ENCODE assay signal across 16 cellular contexts in genomic region chr6:16109659-16110300, GRCh38. TPM values are rescaled to one million over a fixed set of nuclear protein-coding genes. Genes with fewer than 3 reads are reported as not detected.
DNase-seq lines count a peak whose midpoint lies in the region; ATAC-seq, FAIRE-seq and TF ChIP-seq lines count a peak whose summit lies in the region.
"Had no signal": no experiment of that assay in that cellular context is flagged by ENCODE, and none has a peak within 500 bp of the region (broad histone marks: within the 10 kb centered on the region; RNA-seq: fewer than 3 reads in every experiment).

No MANE protein-coding gene starts in this region.

- intact Hi-C loops in body of pancreas (cut with DNase I) (no loop called here), upper lobe of right lung (cut with DNase I) (no loop called here), kidney (cut with DNase I) (no loop called here)

- H3K27me3 Mint-ChIP-seq in nephron progenitor cell (ENCODE audit: low read depth, poor library complexity) (no peaks in the 10 kb centered on the region), immature natural killer cell (ENCODE audit: low read depth in 3 of 3) (peaks cover 0 to 12% (median 3%) of the 10 kb centered on the region in 3 donors)

- no peaks in the 10 kb centered on the region for H3K36me3 Mint-ChIP-seq in nephron progenitor cell (ENCODE audit: low read depth)
- no peaks in the 10 kb centered on the region for H3K36me3 Mint-ChIP-seq in immature natural killer cell

- peak overlapping the region; percentile 68 for H3K27ac Mint-ChIP-seq in nephron progenitor cell
- no peak overlapping the region for H3K27ac Mint-ChIP-seq in immature natural killer cell
- H3K27ac Mint-ChIP-seq: T-helper 1 cell treated with Interleukin-12 subunit alpha and Interleukin-12 subunit beta and Interleukin-4 antibody, amounts not matched to agents 30 μg/mL and 1 μg/mL, for 36 hours had no signal

- H3K4me1 ChIP-seq in body of pancreas (peaks cover 16% of the 10 kb centered on the region), upper lobe of right lung (peaks cover 14% of the 10 kb centered on the region), kidney (ENCODE audit: control insufficient read depth in 1 of 2, insufficient read depth in 1 of 2, low read depth in 1 of 2, low read length in 2 of 2) (peaks cover 8 to 11% of the 10 kb centered on the region in 2 donors)

- H3K27me3 ChIP-seq in body of pancreas (no peaks in the 10 kb centered on the region), upper lobe of right lung (no peaks in the 10 kb centered on the region)

- no peak for FAIRE-seq in kidney (lab: Jason Lieb, UNC)
- FAIRE-seq: astrocyte, HTR-8/SVneo, islet of Langerhans had no signal

- H3K4me1 Mint-ChIP-seq in nephron progenitor cell (peaks cover 53% of the 10 kb centered on the region), immature natural killer cell (no peaks in the 10 kb centered on the region)

- DNase-seq in NOMO-1 (lab: John Stamatoyannopoulos, UW; ENCODE audit: unreplicated experiment in 2 of 2) = peak; percentile 27 to 52
- no peak for DNase-seq in NOMO-1 treated with dmso at 0.1 percent for 144 hours (lab: John Stamatoyannopoulos, UW; ENCODE audit: unreplicated experiment)
- DNase-seq in body of pancreas = peak in 2 of 4 donors; percentile 19 to 21
- no peak for DNase-seq in nephron progenitor cell
- no peak for DNase-seq in upper lobe of right lung
- no peak for DNase-seq in immature natural killer cell
- no peak for DNase-seq in COLO668 (lab: John Stamatoyannopoulos, UW; ENCODE audit: unreplicated experiment)
- DNase-seq in kidney = no peak
- DNase-seq: 8988T, NCI-H187 treated with DMSO at 0.1 percent for 48 hours, NCI-H524 treated with DMSO at 0.1 percent for 48 hours had no signal

- H3K9ac ChIP-seq in kidney (ENCODE audit: low read length in 2 of 2) = no peak overlapping the region

- H3K9me3 Mint-ChIP-seq in nephron progenitor cell (no peaks in the 10 kb centered on the region), immature natural killer cell (no peaks in the 10 kb centered on the region)
- H3K9me3 Mint-ChIP-seq: T-helper 1 cell treated with Interleukin-12 subunit alpha and Interleukin-12 subunit beta and Interleukin-4 antibody, amounts not matched to agents 30 μg/mL and 1 μg/mL, for 36 hours had no signal

- no peak overlapping the region for H3K4me3 ChIP-seq in body of pancreas
- no peak overlapping the region for H3K4me3 ChIP-seq in upper lobe of right lung
- no peak overlapping the region for H3K4me3 ChIP-seq in kidney (ENCODE audit: low read length in 2 of 2)

- H3K27ac ChIP-seq in body of pancreas (peak overlapping the region in 2 of 4 donors; percentile 48 to 51), upper lobe of right lung (peak overlapping the region; percentile 61), kidney (ENCODE audit: low read depth in 2 of 2, low read length in 2 of 2) (peak overlapping the region in 1 of 2 donors; percentile 38)

- H3K4me3 Mint-ChIP-seq in nephron progenitor cell (no peak overlapping the region), immature natural killer cell (no peak overlapping the region)
- H3K4me3 Mint-ChIP-seq: T-helper 1 cell treated with Interleukin-12 subunit alpha and Interleukin-12 subunit beta and Interleukin-4 antibody, amounts not matched to agents 30 μg/mL and 1 μg/mL, for 36 hours had no signal

- TF ChIP-seq CTCF in body of pancreas (IDR thresholded peaks at IDR 0.05) (no peak), nephron progenitor cell (IDR thresholded peaks at IDR 0.05) (no peak), upper lobe of right lung (IDR thresholded peaks at IDR 0.05) (no peak), kidney (IDR thresholded peaks at IDR 0.05; ENCODE audit: borderline replicate concordance, extremely low read depth, insufficient read depth) (no peak)

- TF ChIP-seq POLR2A in body of pancreas (IDR thresholded peaks at IDR 0.05) = no peak

- 45 to 68% methylated on average over 4 of the region's 4 CpGs for WGBS in body of pancreas, 2 donors

- H3K9me3 ChIP-seq in body of pancreas (no peaks in the 10 kb centered on the region), upper lobe of right lung (no peaks in the 10 kb centered on the region), kidney (ENCODE audit: control insufficient read depth in 1 of 2, low read length in 2 of 2) (no peaks in the 10 kb centered on the region)

- ATAC-seq in body of pancreas (peak; percentile 12), upper lobe of right lung (peak; percentile 26)
- ATAC-seq: HCT116 had no signal

- H3K36me3 ChIP-seq in body of pancreas (replicated peaks in 1 of 2; ENCODE audit: insufficient read depth in 1 of 2, low read depth in 2 of 2) (no peaks in the 10 kb centered on the region), upper lobe of right lung (no peaks in the 10 kb centered on the region), kidney (ENCODE audit: control insufficient read depth in 1 of 2, insufficient read depth in 2 of 2, low read length in 2 of 2) (no peaks in the 10 kb centered on the region)

RNA-seq across cellular contexts. Expression of gene MYLIP, which starts 19.1 kb away (rescaled TPM):
- total RNA-seq in body of pancreas (10 to 100 TPM; 13.2 to 28.7 TPM), upper lobe of right lung (39.5 TPM), kidney (52.8 TPM)
- polyA plus RNA-seq in immature natural killer cell (100 to 1,000 TPM in 1 of 3 donors, 10 to 100 TPM in 2; 72.0 to 142 (median 99.0) TPM), kidney (ENCODE audit: insufficient read depth, low read depth, low replicate concordance) (27.1 TPM)

Comparison
In these comparisons a context has a peak if more than half of its experiments do, and no peak if none do; other contexts are left out.
1. DNase-seq: peak in NOMO-1 (2 of 2); none in NOMO-1 treated with dmso at 0.1 percent for 144 hours (single experiment), nephron progenitor cell (single experiment), upper lobe of right lung (single experiment), immature natural killer cell (0 of 3), COLO668 (single experiment) and kidney (single experiment).